In the genomic region with DNA sequence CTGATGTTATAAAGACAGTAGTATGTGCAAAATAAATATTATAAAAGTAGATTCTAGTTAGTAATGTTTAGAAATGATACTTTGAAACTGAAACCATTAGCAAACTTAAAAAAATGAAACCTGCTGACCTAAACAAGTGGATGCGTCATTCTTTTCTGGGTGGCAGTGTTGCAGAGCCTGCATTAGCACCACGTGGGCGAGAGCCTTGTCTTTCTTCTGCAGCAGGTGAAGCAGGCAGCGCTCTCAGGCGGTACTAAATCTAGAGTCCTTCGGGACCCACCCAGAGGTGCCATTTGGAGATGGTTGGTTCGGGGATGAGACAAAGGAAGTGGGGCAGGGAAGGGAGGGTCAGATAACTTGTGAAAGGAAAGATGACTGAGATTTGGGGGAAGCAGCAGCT, we compare ENCODE assay signal across 21 cellular contexts.
DNase-seq lines count a peak whose midpoint lies in the region; ATAC-seq, FAIRE-seq and TF ChIP-seq lines count a peak whose summit lies in the region.
"Had no signal": no experiment of that assay in that cellular context is flagged by ENCODE, and none has a peak within 500 bp of the region (broad histone marks: within the 10 kb centered on the region; RNA-seq: fewer than 3 reads in every experiment).

No MANE protein-coding gene starts in this region.

- intact Hi-C loops in natural killer cell (cut with micrococcal nuclease), result no loop called here

- POLR2A ChIA-PET in GM10248 (lab: Yijun Ruan, JAX), result no interaction called here

- peak overlapping the region; percentile 76 for H2AFZ ChIP-seq in MM.1S (ENCODE audit: low read length)

- CTCF ChIA-PET in GM10248 (lab: Yijun Ruan, JAX), result no interaction called here

- H3K4me3 Mint-ChIP-seq in natural killer cell, result no peak overlapping the region
- H3K4me3 Mint-ChIP-seq: B cell; naive thymus-derived CD4-positive, alpha-beta T cell had no signal

- no peaks in the 10 kb centered on the region for H3K4me1 Mint-ChIP-seq in natural killer cell
- H3K4me1 Mint-ChIP-seq: B cell; naive thymus-derived CD4-positive, alpha-beta T cell had no signal

- H3F3A ChIP-seq in MM.1S (ENCODE audit: insufficient read depth, low read length), result no peaks in the 10 kb centered on the region

- no peaks in the 10 kb centered on the region for H3K79me2 ChIP-seq in MM.1S (ENCODE audit: low read length)

- H3K27me3 ChIP-seq in MM.1S (replicated peaks; ENCODE audit: insufficient read depth, low read length), result no peaks in the 10 kb centered on the region

- H3K9me3 ChIP-seq in MM.1S (replicated peaks; ENCODE audit: insufficient read depth, low read length), result no peaks in the 10 kb centered on the region

- H3K4me1 ChIP-seq in MM.1S (ENCODE audit: low read length), result peaks cover 20% of the 10 kb centered on the region

- no peaks in the 10 kb centered on the region for H3K36me3 Mint-ChIP-seq in natural killer cell
- H3K36me3 Mint-ChIP-seq: naive thymus-derived CD4-positive, alpha-beta T cell had no signal

- H3K4me2 ChIP-seq in MM.1S (ENCODE audit: low read depth, low read length), result peak overlapping the region; percentile 26

- H3K4me3 ChIP-seq in MM.1S (ENCODE audit: low read length), result no peak overlapping the region

- no peak overlapping the region for H3K27ac Mint-ChIP-seq in natural killer cell
- H3K27ac Mint-ChIP-seq: B cell; naive thymus-derived CD4-positive, alpha-beta T cell had no signal

- H3K9me3 Mint-ChIP-seq in natural killer cell, result peaks cover 0 to 7% of the 10 kb centered on the region in 2 donors

- no peak for TF ChIP-seq CTCF in GM10248 (IDR thresholded peaks at IDR 0.05; ENCODE audit: control extremely low read depth, extremely low read depth, low read depth, missing control alignments)
- TF ChIP-seq CTCF in MM.1S (IDR thresholded peaks at IDR 0.05; ENCODE audit: low read length), result peak; percentile 20
- TF ChIP-seq CTCF in natural killer cell (IDR thresholded peaks at IDR 0.05), result no peak

- peak; percentile 17 for DNase-seq in GM10248 (ENCODE audit: extremely low spot score)
- DNase-seq in MM.1S, result peak; percentile 95
- DNase-seq in activated naive CD4-positive, alpha-beta T cell (lab: John Stamatoyannopoulos, UW), result no peak
- no peak for DNase-seq in NCI-H2196 treated with DMSO at 0.1 percent for 48 hours (lab: John Stamatoyannopoulos, UW; ENCODE audit: unreplicated experiment)
- no peak for DNase-seq in natural killer cell
- DNase-seq: anterior cingulate cortex; cortex of kidney; DMS79 treated with DMSO at 0.1 percent for 48 hours; HCEC 1CT; naive thymus-derived CD4-positive, alpha-beta T cell; NCI-H1105 treated with DMSO at 0.1 percent for 48 hours; NCI-H526; Right ventricle myocardium superior; stimulated activated CD4-positive, alpha-beta T cell treated with anti-CD3 and anti-CD28 coated beads, Interleukin-1b, Interleukin-23, amount 100 ng/mL, for 48 hours; stimulated activated CD8-positive, alpha-beta memory T cell treated with anti-CD3 and anti-CD28 coated beads, Interleukin-4, amount 100 ng/mL, for 48 hours; T-helper 9 cell had no signal

- peak; percentile 62 for FAIRE-seq in islet of Langerhans (lab: Jason Lieb, UNC)
- FAIRE-seq: HTR-8/SVneo had no signal

- H3K9ac ChIP-seq in MM.1S (ENCODE audit: low read length), result peak overlapping the region; percentile 14; the same call in 1 of the 2 replicates

- peak overlapping the region; percentile 60; the same call in 1 of the 2 replicates for H3K27ac ChIP-seq in MM.1S (ENCODE audit: low read length)

- peak; percentile 54 for ATAC-seq in GM19463 (IDR thresholded peaks at IDR 0.05; ENCODE audit: unreplicated experiment)
- ATAC-seq in HG02970 (IDR thresholded peaks at IDR 0.05; ENCODE audit: low FRiP score, unreplicated experiment), result no peak
- ATAC-seq in natural killer cell, result no peak
- ATAC-seq: naive thymus-derived CD4-positive, alpha-beta T cell had no signal

- H4K20me1 ChIP-seq in MM.1S (ENCODE audit: insufficient read depth, low read length), result no peaks in the 10 kb centered on the region

- no peaks in the 10 kb centered on the region for H3K36me3 ChIP-seq in MM.1S (replicated peaks; ENCODE audit: insufficient read depth, low read length)

- no peaks in the 10 kb centered on the region for H3K9me2 ChIP-seq in MM.1S (replicated peaks; ENCODE audit: insufficient read depth, low read length)

- H3K27me3 Mint-ChIP-seq in natural killer cell (ENCODE audit: low read depth in 2 of 2), result no peaks in the 10 kb centered on the region
- H3K27me3 Mint-ChIP-seq: B cell; naive thymus-derived CD4-positive, alpha-beta T cell had no signal

Comparison
In these comparisons a context has a peak if more than half of its experiments do, and no peak if none do; other contexts are left out.
1. DNase-seq: peak in GM10248 (single experiment) and MM.1S (single experiment); none in activated naive CD4-positive, alpha-beta T cell (0 of 4), NCI-H2196 treated with DMSO at 0.1 percent for 48 hours (single experiment) and natural killer cell (single experiment).